Comparison of ENCODE assay signal across 30 cellular contexts in genomic region chr5:59845733-59846132, GRCh38. TPM values are rescaled to one million over a fixed set of nuclear protein-coding genes. Genes with fewer than 3 reads are reported as not detected.
A peak's percentile ranks its signal among the peaks of the same experiment; 100 is the strongest.
DNase-seq lines count a peak whose midpoint lies in the region; FAIRE-seq and TF ChIP-seq lines count a peak whose summit lies in the region.
"Had no signal": no experiment of that assay in that cellular context is flagged by ENCODE, and none has a peak within 500 bp of the region (broad histone marks: within the 10 kb centered on the region; RNA-seq: fewer than 3 reads in every experiment).

No MANE protein-coding gene starts in this region.

- H3K36me3 ChIP-seq in bronchial epithelial cell (ENCODE audit: control insufficient read depth, insufficient read depth, low read length) = no peaks in the 10 kb centered on the region
- H3K36me3 ChIP-seq: BLaER1 treated with 17β-estradiol and CSF1 and Interleukin-3, amounts not matched to agents 10 nM and 100 nM; right atrium auricular region; suprapubic skin had no signal

- TF ChIP-seq CTCF in bronchial epithelial cell (IDR thresholded peaks at IDR 0.05; ENCODE audit: insufficient read depth, low read length, severe bottlenecking) = no peak
- no peak for TF ChIP-seq CTCF in GM10266 (IDR thresholded peaks at IDR 0.05; ENCODE audit: control insufficient read depth, insufficient read depth, low read depth, missing control alignments)

- no peak for FAIRE-seq in bronchial epithelial cell (lab: Jason Lieb, UNC)
- FAIRE-seq: endometrium, GM19239, urothelium cell line had no signal

- DNase-seq in EH (ENCODE audit: low read depth) (peak; percentile 50), RKO (ENCODE audit: low spot score) (peak; percentile 14), bronchial epithelial cell (ENCODE audit: low read depth) (peak; percentile 65), iris pigment epithelial cell (ENCODE audit: low read depth) (peak; percentile 91), pons (ENCODE audit: low spot score) (no peak), GM10266 (ENCODE audit: extremely low spot score) (no peak), NOMO-1 (lab: John Stamatoyannopoulos, UW; ENCODE audit: unreplicated experiment in 2 of 2) (no peak), ecto neural progenitor cell (ENCODE audit: low spot score) (no peak)
- DNase-seq: activated CD4-positive, alpha-beta T cell treated with anti-CD3 and anti-CD28 coated beads, Interleukin-2, amount 10 ng/mL, durations not matched to agents 24 days and 14 days; activated T-cell treated with anti-CD3 and anti-CD28 coated beads, Interleukin-2, amount 50 U/mL, for 4 hours; amniotic stem cell; DND-41; foreskin melanocyte; left ventricle myocardium superior; midbrain; MM.1S; naive thymus-derived CD8-positive, alpha-beta T cell; NCI-H1436 treated with DMSO at 0.1 percent for 48 hours; NCI-H510A; PC-9; stimulated activated CD4-positive, alpha-beta T cell treated with anti-CD3 and anti-CD28 coated beads, Interleukin-12 subunit alpha, Interleukin-12 subunit beta, amount 100 ng/mL, for 4 hours; stimulated activated CD4-positive, alpha-beta T cell treated with anti-CD3 and anti-CD28 coated beads, Interleukin-4, amount 100 ng/mL, for 24 hours; stimulated activated naive B cell treated with anti-CD40 and anti-IgM and Interleukin-4, amounts not matched to agents 10 μg/mL and 1 μg/mL and 100 μg/mL, for 72 hours; T-helper 17 cell had no signal

- no peaks in the 10 kb centered on the region for H3K27me3 ChIP-seq in bronchial epithelial cell (ENCODE audit: control insufficient read depth, insufficient read depth, low read length)
- H3K27me3 ChIP-seq: BLaER1 treated with 17β-estradiol and CSF1 and Interleukin-3, amounts not matched to agents 10 nM and 100 nM; right atrium auricular region; suprapubic skin had no signal

- H3K4me3 ChIP-seq in bronchial epithelial cell (ENCODE audit: low read depth, low read length) = no peak overlapping the region
- H3K4me3 ChIP-seq: BLaER1 treated with 17β-estradiol and CSF1 and Interleukin-3, amounts not matched to agents 10 nM and 100 nM; PC-9; right atrium auricular region; suprapubic skin had no signal

RNA-seq across cellular contexts. Expression of gene PDE4D, which starts 47.8 kb away (rescaled TPM):
- total RNA-seq in bronchial epithelial cell = 5.6 and 6.8 TPM in 2 replicates

Comparison
In these comparisons a context has a peak if more than half of its experiments do, and no peak if none do; other contexts are left out.
1. DNase-seq: peak in EH (single experiment), RKO (single experiment), bronchial epithelial cell (single experiment) and iris pigment epithelial cell (single experiment); none in pons (single experiment), GM10266 (single experiment), NOMO-1 (0 of 2) and ecto neural progenitor cell (single experiment).